In genomic region chr5:131212471-131213021, GRCh38 we compare ENCODE assay signal across 13 cellular contexts. TPM values are rescaled to one million over a fixed set of nuclear protein-coding genes. Genes with fewer than 3 reads are reported as not detected.
DNase-seq lines count a peak whose midpoint lies in the region; ATAC-seq, FAIRE-seq and TF ChIP-seq lines count a peak whose summit lies in the region.
"Had no signal": no experiment of that assay in that cellular context is flagged by ENCODE, and none has a peak within 500 bp of the region (broad histone marks: within the 10 kb centered on the region; RNA-seq: fewer than 3 reads in every experiment).

No MANE protein-coding gene starts in this region.

- intact Hi-C loops in ascending aorta (cut with DNase I): no loop called here

- peak; percentile 35 for ATAC-seq in GM18499 (IDR thresholded peaks at IDR 0.05; ENCODE audit: insufficient read depth, unreplicated experiment)
- ATAC-seq in GM21423 (IDR thresholded peaks at IDR 0.05; ENCODE audit: unreplicated experiment): peak; percentile 37
- ATAC-seq: HCT116 had no signal

- H3K27ac ChIP-seq in HL-60 (replicated peaks): peak overlapping the region; percentile 3; the same call in 1 of the 2 replicates
- H3K27ac ChIP-seq in ascending aorta: no peak overlapping the region

- no peaks in the 10 kb centered on the region for H3K4me1 ChIP-seq in ascending aorta
- peaks cover 15% of the 10 kb centered on the region for H3K4me1 ChIP-seq in HAP-1

- TF ChIP-seq CTCF in HL-60 (IDR thresholded peaks at IDR 0.05; ENCODE audit: insufficient read depth, low read length): no peak
- TF ChIP-seq CTCF in ascending aorta (IDR thresholded peaks at IDR 0.05): no peak

- in situ Hi-C loops in HAP-1 (cut with MboI; ENCODE audit: low sequenced_read_pairs): no loop called here

- H3K4me3 ChIP-seq in HL-60 (replicated peaks; ENCODE audit: insufficient read depth, low read length) (no peak overlapping the region), ascending aorta (no peak overlapping the region), HAP-1 (no peak overlapping the region)

- H3K9me3 ChIP-seq in ascending aorta (no peaks in the 10 kb centered on the region), HAP-1 (no peaks in the 10 kb centered on the region)

- H3K27me3 ChIP-seq in HL-60 (ENCODE audit: insufficient read depth, poor library complexity, severe bottlenecking): no peaks in the 10 kb centered on the region
- H3K27me3 ChIP-seq in ascending aorta: no peaks in the 10 kb centered on the region
- no peaks in the 10 kb centered on the region for H3K27me3 ChIP-seq in HAP-1 (ENCODE audit: low read depth)

- H3K36me3 ChIP-seq in ascending aorta (no peaks in the 10 kb centered on the region), HAP-1 (replicated peaks) (no peaks in the 10 kb centered on the region)

- DNase-seq in HL-60 (ENCODE audit: low read depth in 1 of 2, low spot score in 1 of 2) (no peak), germinal center (ENCODE audit: low spot score) (peak; percentile 36), ascending aorta (ENCODE audit: low spot score in 2 of 2) (no peak), HAP-1 (ENCODE audit: low spot score in 2 of 2) (no peak), urothelium cell line (ENCODE audit: low spot score) (no peak), AG08395 (ENCODE audit: low spot score) (no peak)
- DNase-seq: dermis blood vessel endothelial cell, DND-41, NCI-H1092, nephron progenitor cell had no signal

- FAIRE-seq in urothelium cell line (lab: Jason Lieb, UNC): no peak

RNA-seq across cellular contexts. Expression of gene LYRM7, which starts 41.8 kb away (rescaled TPM):
- 0.32 TPM for total RNA-seq in ascending aorta

RNA-seq across cellular contexts. Expression of gene HINT1, which starts 47.5 kb away (rescaled TPM):
- total RNA-seq in ascending aorta: 78.9 TPM

RNA-seq across cellular contexts. Expression of gene CDC42SE2, which starts 51.3 kb away (rescaled TPM):
- 12.8 TPM for total RNA-seq in ascending aorta
